Comparison of ENCODE assay signal across 29 cellular contexts in genomic region chr5:16372493-16372892, GRCh38.
"Had no signal": no experiment of that assay in that cellular context is flagged by ENCODE, and none has a peak within 500 bp of the region (broad histone marks: within the 10 kb centered on the region; RNA-seq: fewer than 3 reads in every experiment).

No MANE protein-coding gene starts in this region.

- H3K27ac Mint-ChIP-seq: stimulated activated effector memory CD8-positive, alpha-beta T cell treated with anti-CD3 and anti-CD28 coated beads, Interleukin-12 subunit alpha, Interleukin-12 subunit beta, amount 100 ng/mL, for 72 hours; stimulated activated memory B cell treated with anti-CD40 and anti-IgM and Interleukin-4, amounts not matched to agents 10 μg/mL and 1 μg/mL and 100 μg/mL, for 72 hours; stimulated activated naive B cell treated with anti-CD40 and anti-IgM and Interleukin-4, amounts not matched to agents 10 μg/mL and 1 μg/mL and 100 μg/mL, for 72 hours; stimulated activated naive CD8-positive, alpha-beta T cell treated with anti-CD3 and anti-CD28 coated beads, Interleukin-15, amount 100 ng/mL, for 72 hours; stimulated activated naive CD8-positive, alpha-beta T cell treated with anti-CD3 and anti-CD28 coated beads, Interleukin-15, Interleukin-2, amounts not matched to agents 100 ng/mL and 50 ng/mL, for 24 hours; type B pancreatic cell had no signal

- H3K27me3 ChIP-seq: stomach, suprapubic skin, testis, thyroid gland, tibial artery, tibial nerve, transverse colon, upper lobe of left lung, upper lobe of right lung, uterus, vagina had no signal

- FAIRE-seq: urothelium cell line had no signal

- H3K36me3 Mint-ChIP-seq: stimulated activated effector memory CD8-positive, alpha-beta T cell treated with anti-CD3 and anti-CD28 coated beads, Interleukin-12 subunit alpha, Interleukin-12 subunit beta, amount 100 ng/mL, for 72 hours; stimulated activated memory B cell treated with anti-CD40 and anti-IgM and Interleukin-4, amounts not matched to agents 10 μg/mL and 1 μg/mL and 100 μg/mL, for 72 hours; stimulated activated naive B cell treated with anti-CD40 and anti-IgM and Interleukin-4, amounts not matched to agents 10 μg/mL and 1 μg/mL and 100 μg/mL, for 72 hours; type B pancreatic cell had no signal

- ATAC-seq: stimulated activated effector memory CD8-positive, alpha-beta T cell treated with anti-CD3 and anti-CD28 coated beads, Interleukin-12 subunit alpha, Interleukin-12 subunit beta, amount 100 ng/mL, for 72 hours; stimulated activated memory B cell treated with anti-CD40 and anti-IgM and Interleukin-4, amounts not matched to agents 10 μg/mL and 1 μg/mL and 100 μg/mL, for 72 hours; stimulated activated naive B cell treated with anti-CD40 and anti-IgM and Interleukin-4, amounts not matched to agents 10 μg/mL and 1 μg/mL and 100 μg/mL, for 72 hours; stimulated activated naive CD8-positive, alpha-beta T cell treated with anti-CD3 and anti-CD28 coated beads, Interleukin-15, amount 100 ng/mL, for 72 hours; stimulated activated naive CD8-positive, alpha-beta T cell treated with anti-CD3 and anti-CD28 coated beads, Interleukin-15, Interleukin-2, amounts not matched to agents 100 U/mL and 50 U/mL, for 24 hours; upper lobe of right lung had no signal

- H3K27ac ChIP-seq: stomach, suprapubic skin, testis, thoracic aorta, thyroid gland, tibial artery, tibial nerve, transverse colon, upper lobe of left lung, upper lobe of right lung, uterus, vagina had no signal

- H3K4me3 ChIP-seq: stomach, suprapubic skin, testis, thoracic aorta, thyroid gland, tibial artery, tibial nerve, transverse colon, upper lobe of left lung, upper lobe of right lung, uterus, vagina had no signal

- H3K27me3 Mint-ChIP-seq: stimulated activated memory B cell treated with anti-CD40 and anti-IgM and Interleukin-4, amounts not matched to agents 10 μg/mL and 1 μg/mL and 100 μg/mL, for 72 hours had no signal

- H3K9me3 Mint-ChIP-seq: stimulated activated effector memory CD8-positive, alpha-beta T cell treated with anti-CD3 and anti-CD28 coated beads, Interleukin-12 subunit alpha, Interleukin-12 subunit beta, amount 100 ng/mL, for 72 hours; stimulated activated naive CD8-positive, alpha-beta T cell treated with anti-CD3 and anti-CD28 coated beads, Interleukin-15, amount 100 ng/mL, for 72 hours; stimulated activated naive CD8-positive, alpha-beta T cell treated with anti-CD3 and anti-CD28 coated beads, Interleukin-15, Interleukin-2, amounts not matched to agents 100 ng/mL and 50 ng/mL, for 24 hours; type B pancreatic cell had no signal

- H3K4me3 Mint-ChIP-seq: stimulated activated effector memory CD8-positive, alpha-beta T cell treated with anti-CD3 and anti-CD28 coated beads, Interleukin-12 subunit alpha, Interleukin-12 subunit beta, amount 100 ng/mL, for 72 hours; stimulated activated memory B cell treated with anti-CD40 and anti-IgM and Interleukin-4, amounts not matched to agents 10 μg/mL and 1 μg/mL and 100 μg/mL, for 72 hours; stimulated activated naive B cell treated with anti-CD40 and anti-IgM and Interleukin-4, amounts not matched to agents 10 μg/mL and 1 μg/mL and 100 μg/mL, for 72 hours; stimulated activated naive CD8-positive, alpha-beta T cell treated with anti-CD3 and anti-CD28 coated beads, Interleukin-15, amount 100 ng/mL, for 72 hours; stimulated activated naive CD8-positive, alpha-beta T cell treated with anti-CD3 and anti-CD28 coated beads, Interleukin-15, Interleukin-2, amounts not matched to agents 100 ng/mL and 50 ng/mL, for 24 hours; type B pancreatic cell had no signal

- H3K36me3 ChIP-seq: stomach, suprapubic skin, thoracic aorta, thyroid gland, tibial artery, tibial nerve, transverse colon, upper lobe of left lung, upper lobe of right lung, uterus, vagina had no signal

- DNase-seq: stimulated activated CD4-positive, alpha-beta T cell treated with anti-CD3 and anti-CD28 coated beads, Interleukin-2, amount 100 ng/mL, for 48 hours; stimulated activated CD4-positive, alpha-beta T cell treated with anti-CD3 and anti-CD28 coated beads, Interleukin-4, amount 100 ng/mL, for 1 hour; stimulated activated CD4-positive, alpha-beta T cell treated with anti-CD3 and anti-CD28 coated beads, Interleukin-4, amount 100 ng/mL, for 24 hours; stimulated activated CD4-positive, alpha-beta T cell treated with anti-CD3 and anti-CD28 coated beads, Interleukin-4, amount 100 ng/mL, for 4 hours; stimulated activated CD8-positive, alpha-beta memory T cell treated with anti-CD3 and anti-CD28 coated beads, Interleukin-4, amount 100 ng/mL, for 48 hours; stimulated activated naive B cell treated with anti-CD40 and anti-IgM and Interleukin-4, amounts not matched to agents 10 μg/mL and 1 μg/mL and 100 μg/mL, for 72 hours; stimulated activated naive CD4-positive, alpha-beta T cell; stimulated activated naive CD4-positive, alpha-beta T cell treated with Interleukin-2 at 50 U/mL for 16 hours; stimulated activated naive CD8-positive, alpha-beta T cell treated with anti-CD3 and anti-CD28 coated beads, Interleukin-15, amount 100 ng/mL, for 72 hours; stimulated activated naive CD8-positive, alpha-beta T cell treated with anti-CD3 and anti-CD28 coated beads, Interleukin-15, Interleukin-2, amounts not matched to agents 100 U/mL and 50 U/mL, for 24 hours; stomach; substantia nigra; testis; thyroid gland; tibial artery; transverse colon; trophoblast cell; upper lobe of left lung; upper lobe of right lung; uterus had no signal

- H3K4me1 ChIP-seq: stomach, suprapubic skin, testis, thyroid gland, tibial artery, tibial nerve, transverse colon, upper lobe of left lung, upper lobe of right lung, uterus, vagina had no signal

- H3K4me1 Mint-ChIP-seq: stimulated activated effector memory CD8-positive, alpha-beta T cell treated with anti-CD3 and anti-CD28 coated beads, Interleukin-12 subunit alpha, Interleukin-12 subunit beta, amount 100 ng/mL, for 72 hours; stimulated activated memory B cell treated with anti-CD40 and anti-IgM and Interleukin-4, amounts not matched to agents 10 μg/mL and 1 μg/mL and 100 μg/mL, for 72 hours; stimulated activated naive B cell treated with anti-CD40 and anti-IgM and Interleukin-4, amounts not matched to agents 10 μg/mL and 1 μg/mL and 100 μg/mL, for 72 hours; stimulated activated naive CD8-positive, alpha-beta T cell treated with anti-CD3 and anti-CD28 coated beads, Interleukin-15, amount 100 ng/mL, for 72 hours had no signal

- H3K9me3 ChIP-seq: stomach, suprapubic skin, testis, thoracic aorta, thyroid gland, tibial artery, tibial nerve, transverse colon, upper lobe of left lung, upper lobe of right lung, uterus, vagina had no signal
